In genomic region chrX:47623540-47624027, GRCh38 we compare ENCODE assay signal across 8 cellular contexts. TPM values are rescaled to one million over a fixed set of nuclear protein-coding genes. Genes with fewer than 3 reads are reported as not detected.
DNase-seq lines count a peak whose midpoint lies in the region; ATAC-seq and TF ChIP-seq lines count a peak whose summit lies in the region.

No MANE protein-coding gene starts in this region.

- no peak for DNase-seq in CD14-positive monocyte (ENCODE audit: low spot score)
- peak; percentile 50 for DNase-seq in LHCN-M2 (ENCODE audit: low read depth)
- DNase-seq in SJCRH30: peak; percentile 81 to 83
- DNase-seq in astrocyte of the cerebellum (ENCODE audit: low read depth): peak; percentile 33
- DNase-seq in hepatocyte (ENCODE audit: low spot score): peak; percentile 75
- DNase-seq in retinal pigment epithelial cell (ENCODE audit: low read depth): peak; percentile 20

- intact Hi-C loops in CD14-positive monocyte (cut with micrococcal nuclease): no loop called here

- H3K4me3 Mint-ChIP-seq in CD14-positive monocyte: peak overlapping the region; percentile 66 to 82

- in situ Hi-C loops in astrocyte of the cerebellum (cut with HindIII; ENCODE audit: low sequenced_read_pairs): no loop called here

- H3K4me2 ChIP-seq in hepatocyte: peak overlapping the region; percentile 77

- no peaks in the 10 kb centered on the region for H4K20me1 ChIP-seq in hepatocyte (ENCODE audit: insufficient read depth, poor library complexity, severe bottlenecking)

- H3K9me3 Mint-ChIP-seq in CD14-positive monocyte: peaks cover 0 to 10% (median 2%) of the 10 kb centered on the region in 7 donors

- no peaks in the 10 kb centered on the region for H3K4me1 ChIP-seq in SJCRH30
- no peaks in the 10 kb centered on the region for H3K4me1 ChIP-seq in hepatocyte (ENCODE audit: insufficient read depth)

- no peak overlapping the region for H2AFZ ChIP-seq in hepatocyte

- TF ChIP-seq CTCF in CD14-positive monocyte (IDR thresholded peaks at IDR 0.05) (no peak), astrocyte of the cerebellum (IDR thresholded peaks at IDR 0.05; ENCODE audit: low read depth, low read length, missing control alignments) (no peak), hepatocyte (IDR thresholded peaks at IDR 0.05; ENCODE audit: poor library complexity) (no peak), retinal pigment epithelial cell (conservative IDR thresholded peaks at IDR 0.05; ENCODE audit: low read depth, low read length) (no peak)

- H3K4me3 ChIP-seq in SJCRH30: peak overlapping the region; percentile 54
- peak overlapping the region; percentile 35 for H3K4me3 ChIP-seq in astrocyte of the cerebellum (ENCODE audit: low read depth, low read length)
- H3K4me3 ChIP-seq in hepatocyte: no peak overlapping the region
- H3K4me3 ChIP-seq in retinal pigment epithelial cell (ENCODE audit: low read length): peak overlapping the region; percentile 37

- H3K9me2 ChIP-seq in hepatocyte (replicated peaks; ENCODE audit: insufficient read depth): no peaks in the 10 kb centered on the region

- H3K36me3 ChIP-seq in SJCRH30: no peaks in the 10 kb centered on the region
- H3K36me3 ChIP-seq in hepatocyte (replicated peaks; ENCODE audit: insufficient read depth, low read depth): no peaks in the 10 kb centered on the region

- peaks cover 8 to 10% (median 10%) of the 10 kb centered on the region in 3 donors for H3K27me3 Mint-ChIP-seq in CD14-positive monocyte (ENCODE audit: low read depth in 3 of 3)

- WGBS in hepatocyte (ENCODE audit: low lambda C conversion rate, missing lambda C conversion rate): 49% methylated on average over 35 of the region's 35 CpGs

- H3K27ac ChIP-seq in SJCRH30 (no peak overlapping the region), hepatocyte (no peak overlapping the region)

- ATAC-seq in HG03520 (IDR thresholded peaks at IDR 0.05; ENCODE audit: unreplicated experiment): no peak
- ATAC-seq in GM19463 (IDR thresholded peaks at IDR 0.05; ENCODE audit: unreplicated experiment): no peak

- no peaks in the 10 kb centered on the region for H3K27me3 ChIP-seq in SJCRH30
- no peaks in the 10 kb centered on the region for H3K27me3 ChIP-seq in hepatocyte

- peaks cover 54% of the 10 kb centered on the region for H3K4me1 Mint-ChIP-seq in CD14-positive monocyte

- peaks cover 39 to 40% of the 10 kb centered on the region in 2 donors for H3K36me3 Mint-ChIP-seq in CD14-positive monocyte

- H3K79me2 ChIP-seq in hepatocyte: no peaks in the 10 kb centered on the region

- peak overlapping the region in 3 of 7 donors; percentile 43 to 81 (median 77) for H3K27ac Mint-ChIP-seq in CD14-positive monocyte

- H3K9me3 ChIP-seq in SJCRH30 (replicated peaks): no peaks in the 10 kb centered on the region
- H3K9me3 ChIP-seq in hepatocyte (ENCODE audit: low read depth): no peaks in the 10 kb centered on the region

RNA-seq across cellular contexts. Expression of gene SYN1, which starts 3.9 kb away (rescaled TPM):
- polyA plus RNA-seq in CD14-positive monocyte (under 1 TPM; 0.11 to 0.29 TPM), hepatocyte (3.7 and 4.6 TPM in 2 replicates)
- total RNA-seq in LHCN-M2 (2014; rRNA removed) (0.17 and 0.51 TPM in 2 replicates), hepatocyte (0.43 and 1.2 TPM in 2 replicates)
- polyA plus RNA-seq in LHCN-M2 (2012): 0.26 TPM
- total RNA-seq in SJCRH30 (2014; rRNA removed; shearing (Covaris generic)): 0.04 and 0.33 TPM in 2 replicates

RNA-seq across cellular contexts. Expression of gene CFP, which starts 6.1 kb away (rescaled TPM):
- polyA plus RNA-seq in CD14-positive monocyte: 100 to 1,000 TPM; 461 to 491 TPM
- 0.34 TPM in 1 of 2 replicates, not detected in the other for total RNA-seq in LHCN-M2 (2014; rRNA removed)
- polyA plus RNA-seq in LHCN-M2 (2012): 0.30 TPM
- 0.08 and 0.32 TPM in 2 replicates for total RNA-seq in SJCRH30 (2014; rRNA removed; shearing (Covaris generic))
- total RNA-seq in hepatocyte: 0.23 TPM in 1 of 2 replicates, not detected in the other
- polyA plus RNA-seq in hepatocyte: 0.17 and 0.58 TPM in 2 replicates

RNA-seq across cellular contexts. Expression of gene ELK1, which starts 26.8 kb away (rescaled TPM):
- polyA plus RNA-seq in CD14-positive monocyte (10 to 100 TPM in 1 of 2 donors, 1 to 10 TPM in 1; 9.5 to 10.7 TPM), hepatocyte (29.6 and 32.0 TPM in 2 replicates)
- total RNA-seq in LHCN-M2 (2014; rRNA removed) (44.2 and 46.8 TPM in 2 replicates), hepatocyte (19.8 and 24.4 TPM in 2 replicates)
- 25.2 TPM for polyA plus RNA-seq in LHCN-M2 (2012)
- 36.0 and 36.3 TPM in 2 replicates for total RNA-seq in SJCRH30 (2014; rRNA removed; shearing (Covaris generic))

RNA-seq across cellular contexts. Expression of gene UXT, which starts 35.4 kb away (rescaled TPM):
- polyA plus RNA-seq in CD14-positive monocyte (100 to 1,000 TPM; 174 to 213 TPM), hepatocyte (130 and 141 TPM in 2 replicates)
- total RNA-seq in LHCN-M2 (2014; rRNA removed) (109 and 156 TPM in 2 replicates), hepatocyte (96.1 and 111 TPM in 2 replicates)
- polyA plus RNA-seq in LHCN-M2 (2012): 216 TPM
- 98.0 and 121 TPM in 2 replicates for total RNA-seq in SJCRH30 (2014; rRNA removed; shearing (Covaris generic))

RNA-seq across cellular contexts. Expression of gene TIMP1, which starts 41.3 kb away (rescaled TPM):
- polyA plus RNA-seq in CD14-positive monocyte: 100 to 1,000 TPM; 591 to 682 TPM
- 463 and 505 TPM in 2 replicates for total RNA-seq in LHCN-M2 (2014; rRNA removed)
- polyA plus RNA-seq in LHCN-M2 (2012): 841 TPM
- 62.8 and 64.2 TPM in 2 replicates for total RNA-seq in SJCRH30 (2014; rRNA removed; shearing (Covaris generic))
- total RNA-seq in hepatocyte: 669 and 671 TPM in 2 replicates
- 4,849 and 5,452 TPM in 2 replicates for polyA plus RNA-seq in hepatocyte
